Comparison of ENCODE assay signal across 14 cellular contexts in genomic region chr6:156822747-156823206, GRCh38. TPM values are rescaled to one million over a fixed set of nuclear protein-coding genes. Genes with fewer than 3 reads are reported as not detected.
DNase-seq lines count a peak whose midpoint lies in the region; ATAC-seq and TF ChIP-seq lines count a peak whose summit lies in the region.
"Had no signal": no experiment of that assay in that cellular context is flagged by ENCODE, and none has a peak within 500 bp of the region (broad histone marks: within the 10 kb centered on the region; RNA-seq: fewer than 3 reads in every experiment).

No MANE protein-coding gene starts in this region.

- H2BK15ac ChIP-seq in IMR-90 (ENCODE audit: low read depth, low read length), result no peak overlapping the region

- H3K18ac ChIP-seq in IMR-90 (ENCODE audit: low read depth, low read length), result no peak overlapping the region

- H3K9ac ChIP-seq in IMR-90 (ENCODE audit: low read depth, low read length), result no peak overlapping the region

- no peak overlapping the region for H2BK120ac ChIP-seq in IMR-90 (ENCODE audit: low read depth, low read length)

- no peak overlapping the region for H4K8ac ChIP-seq in IMR-90 (ENCODE audit: low read depth in 2 of 2, low read length in 2 of 2)

- no peak for TF ChIP-seq CTCF in IMR-90 (conservative IDR thresholded peaks at IDR 0.05; ENCODE audit: low read depth, low read length)
- TF ChIP-seq CTCF in VCaP (conservative IDR thresholded peaks at IDR 0.05), result no peak
- no peak for TF ChIP-seq CTCF in hepatocyte (IDR thresholded peaks at IDR 0.05; ENCODE audit: poor library complexity)
- TF ChIP-seq CTCF in gastrocnemius medialis (IDR thresholded peaks at IDR 0.05 in 4 of 5, conservative IDR thresholded peaks at IDR 0.05 in 1 of 5), result no peak

- no peak overlapping the region for H3K4me2 ChIP-seq in IMR-90 (ENCODE audit: low read depth, low read length)
- H3K4me2 ChIP-seq in hepatocyte, result peak overlapping the region; percentile 38

- no peak overlapping the region for H3K56ac ChIP-seq in IMR-90 (ENCODE audit: extremely low read depth, insufficient read depth, low read length)

- H3K27ac ChIP-seq in IMR-90 (ENCODE audit: insufficient read depth, low read length) (no peak overlapping the region), VCaP (peak overlapping the region; percentile 90), hepatocyte (peak overlapping the region; percentile 38), gastrocnemius medialis (peak overlapping the region; percentile 89 to 95 (median 91))

- H3K36me3 ChIP-seq in IMR-90 (ENCODE audit: control insufficient read depth, insufficient read depth, low read length) (peaks cover 2% of the 10 kb centered on the region; the same call in 1 of the 2 replicates), hepatocyte (replicated peaks; ENCODE audit: insufficient read depth, low read depth) (no peaks in the 10 kb centered on the region), gastrocnemius medialis (no peaks in the 10 kb centered on the region)
- H3K36me3 ChIP-seq: MG63 had no signal

- BruUV-seq in IMR-90 (replicated peaks; lab: Mats Ljungman, UMichigan), result no TSS peak

- no peaks in the 10 kb centered on the region for H3K9me3 ChIP-seq in IMR-90 (ENCODE audit: control insufficient read depth, insufficient read depth, low read length)
- no peaks in the 10 kb centered on the region for H3K9me3 ChIP-seq in hepatocyte (ENCODE audit: low read depth)
- no peaks in the 10 kb centered on the region for H3K9me3 ChIP-seq in gastrocnemius medialis
- H3K9me3 ChIP-seq: MG63 had no signal

- no peak overlapping the region for H2AK9ac ChIP-seq in IMR-90 (replicated peaks; ENCODE audit: low read depth, low read length, poor library complexity)

- in situ Hi-C loops in IMR-90 (cut with MboI; ENCODE audit: low sequenced_read_pairs) (no loop called here), gastrocnemius medialis (cut with MboI; ENCODE audit: low sequenced_read_pairs in 4 of 4) (no loop called here)

- H3K9me1 ChIP-seq in IMR-90 (ENCODE audit: insufficient read depth, low read length), result peaks cover 28% of the 10 kb centered on the region

- peaks cover 100% of the 10 kb centered on the region for H3K79me2 ChIP-seq in hepatocyte

- TF ChIP-seq POLR2A in IMR-90 (IDR thresholded peaks at IDR 0.05; ENCODE audit: low read depth, low read length) (no peak), gastrocnemius medialis (IDR thresholded peaks at IDR 0.05) (peak; percentile 12 to 66)

- H3K4ac ChIP-seq in IMR-90 (ENCODE audit: low read depth, low read length), result no peak overlapping the region

- H3K27me3 ChIP-seq in IMR-90 (ENCODE audit: control insufficient read depth, insufficient read depth, low read length) (no peaks in the 10 kb centered on the region), hepatocyte (no peaks in the 10 kb centered on the region), gastrocnemius medialis (no peaks in the 10 kb centered on the region)
- H3K27me3 ChIP-seq: MG63 had no signal

- TF ChIP-seq RAD21 in IMR-90 (IDR thresholded peaks at IDR 0.05; ENCODE audit: low read length), result no peak

- no peak overlapping the region for H2BK20ac ChIP-seq in IMR-90 (ENCODE audit: low read depth, low read length)

- CTCF ChIA-PET in IMR-90 (lab: Yijun Ruan, JAX), result no interaction called here

- peak; percentile 24; the same call in 1 of the 2 replicates for ATAC-seq in IMR-90 (ENCODE audit: low read depth)
- ATAC-seq in gastrocnemius medialis, result peak; percentile 65 to 83
- no peak for ATAC-seq in GM19324 (IDR thresholded peaks at IDR 0.05; ENCODE audit: low FRiP score, unreplicated experiment)

- intact Hi-C loops in IMR-90 (cut with micrococcal nuclease) (no loop called here), gastrocnemius medialis (cut with DNase I; ENCODE audit: low total_unique reads) (loop anchor here (5.0 kb wide), 2 partner anchors 200 to 1820 kb away; partner anchors contain the start of gene DYNLT1)

- H3K14ac ChIP-seq in IMR-90 (replicated peaks; ENCODE audit: low read depth, low read length), result no peak overlapping the region

- H3K4me1 ChIP-seq in IMR-90 (ENCODE audit: control insufficient read depth, insufficient read depth, low read length) (peaks cover 8% of the 10 kb centered on the region), hepatocyte (ENCODE audit: insufficient read depth) (peaks cover 10% of the 10 kb centered on the region), gastrocnemius medialis (peaks cover 79 to 81% of the 10 kb centered on the region in 2 donors)

- dilution Hi-C loops in IMR-90 (cut with HindIII; ENCODE audit: low sequenced_read_pairs, unreplicated experiment), result no loop called here

- H3K4me3 ChIP-seq in IMR-90 (ENCODE audit: insufficient read depth, low read depth, low read length), result no peak overlapping the region
- no peak overlapping the region for H3K4me3 ChIP-seq in hepatocyte
- H3K4me3 ChIP-seq in gastrocnemius medialis, result peak overlapping the region; percentile 20 to 50 (median 36)
- H3K4me3 ChIP-seq: MG63 had no signal

- no peak overlapping the region for H4K91ac ChIP-seq in IMR-90 (ENCODE audit: insufficient read depth, low read depth, low read length)

- DNase-seq in IMR-90 (no peak), hepatocyte (ENCODE audit: low spot score) (no peak), gastrocnemius medialis (peak; percentile 39 to 52), NCI-H69 (lab: John Stamatoyannopoulos, UW) (no peak), SIG-M5 (lab: John Stamatoyannopoulos, UW) (no peak), mesenteric fat pad (ENCODE audit: low spot score) (no peak)
- DNase-seq: activated effector memory CD4-positive, alpha-beta T cell treated with Interleukin-2 at 50 U/mL for 16 hours; DMS79; kidney; MG63; NCI-H446; stimulated activated CD4-positive, alpha-beta T cell treated with anti-CD3 and anti-CD28 coated beads, Interleukin-4, amount 100 ng/mL, for 1 hour had no signal

- H3K9me2 ChIP-seq in hepatocyte (replicated peaks; ENCODE audit: insufficient read depth), result no peaks in the 10 kb centered on the region

- H4K20me1 ChIP-seq in IMR-90 (ENCODE audit: insufficient read depth, low read length) (peaks cover 68% of the 10 kb centered on the region), hepatocyte (ENCODE audit: insufficient read depth, poor library complexity, severe bottlenecking) (peaks cover 85% of the 10 kb centered on the region)

- POLR2A ChIA-PET in IMR-90 (lab: Charles Lee; ENCODE audit: unreplicated experiment), result no interaction called here

- peaks cover 39 to 83% of the 10 kb centered on the region in 2 experiments for H3K79me1 ChIP-seq in IMR-90 (ENCODE audit: low read depth in 1 of 2, low read length in 2 of 2)

- H2AK5ac ChIP-seq in IMR-90 (ENCODE audit: low read depth, low read length), result no peak overlapping the region

- H2BK5ac ChIP-seq in IMR-90 (ENCODE audit: low read depth, low read length, poor library complexity, severe bottlenecking), result no peak overlapping the region

- WGBS in IMR-90 (ENCODE audit: extremely low coverage in 2 of 2, insufficient read length in 1 of 2), 2 experiments, result 80% methylated on average over 5 of the region's 14 CpGs; no CpG with 5 or more reads in 1 of the 2 experiments
- 73% methylated on average over 14 of the region's 14 CpGs for WGBS in hepatocyte (ENCODE audit: low lambda C conversion rate, missing lambda C conversion rate)

- no peak overlapping the region for H4K5ac ChIP-seq in IMR-90 (ENCODE audit: low read depth, low read length)

- no peak overlapping the region for H3K23ac ChIP-seq in IMR-90 (ENCODE audit: low read depth, low read length)

- no peak overlapping the region for H2AFZ ChIP-seq in IMR-90 (replicated peaks; ENCODE audit: low read length, poor library complexity)
- H2AFZ ChIP-seq in hepatocyte, result no peak overlapping the region

TF ChIP-seq in IMR-90, 13 proteins besides CTCF, POLR2A, EP300 and RAD21:
- no peak for TF ChIP-seq RFX5 (IDR thresholded peaks at IDR 0.05; ENCODE audit: low read depth, low read length)
- no peak for TF ChIP-seq BHLHE40 (IDR thresholded peaks at IDR 0.05; ENCODE audit: low read depth, low read length)
- no peak for TF ChIP-seq FOS (IDR thresholded peaks at IDR 0.05; ENCODE audit: low read depth, low read length)
- TF ChIP-seq MAFK (IDR thresholded peaks at IDR 0.05; ENCODE audit: low read depth, low read length), result no peak
- TF ChIP-seq ELK1 (IDR thresholded peaks at IDR 0.05; ENCODE audit: borderline replicate concordance, low read depth, low read length), result no peak
- TF ChIP-seq RCOR1 (IDR thresholded peaks at IDR 0.05; ENCODE audit: insufficient replicate concordance, low read length), result no peak
- no peak for TF ChIP-seq MAZ (IDR thresholded peaks at IDR 0.05; ENCODE audit: borderline replicate concordance, low read depth, low read length)
- TF ChIP-seq NFE2L2 (IDR thresholded peaks at IDR 0.05; ENCODE audit: low read depth, low read length), result no peak
- TF ChIP-seq CEBPB (IDR thresholded peaks at IDR 0.05; ENCODE audit: low read depth, low read length), result no peak

RNA-seq across cellular contexts. Expression of gene ARID1B, which starts 45.6 kb away (rescaled TPM):
- 14.5 and 22.8 TPM in 2 replicates for total RNA-seq in IMR-90 (2012; rRNA removed)
- polyA plus RNA-seq in IMR-90 (2012; rRNA removed), result 17.5 and 20.1 TPM in 2 replicates
- polyA plus RNA-seq in IMR-90 (2012; cell fraction: cytosol; rRNA removed), result 9.7 and 16.0 TPM in 2 replicates
- 28.7 and 32.4 TPM in 2 replicates for polyA plus RNA-seq in IMR-90 (2012; cell fraction: nucleus; rRNA removed; ENCODE audit: low replicate concordance)
- total RNA-seq in hepatocyte, result 60.2 and 67.0 TPM in 2 replicates
- polyA plus RNA-seq in hepatocyte, result 32.9 and 47.5 TPM in 2 replicates
- 10 to 100 TPM; 54.9 to 75.3 (median 62.0) TPM for total RNA-seq in gastrocnemius medialis
- total RNA-seq in mesenteric fat pad, result 87.4 TPM

Comparison
In these comparisons a context has a peak if more than half of its experiments do, and no peak if none do; other contexts are left out.
1. DNase-seq: peak in gastrocnemius medialis (2 of 2); none in IMR-90 (single experiment), hepatocyte (single experiment), NCI-H69 (single experiment), SIG-M5 (single experiment) and mesenteric fat pad (single experiment).
2. H3K4me3 ChIP-seq: peak in gastrocnemius medialis (4 of 4); none in IMR-90 (single experiment) and hepatocyte (single experiment).